Comparison of ENCODE assay signal across 18 cellular contexts in genomic region chr6:123418101-123418500, GRCh38.
"Had no signal": no experiment of that assay in that cellular context is flagged by ENCODE, and none has a peak within 500 bp of the region (broad histone marks: within the 10 kb centered on the region; RNA-seq: fewer than 3 reads in every experiment).

No MANE protein-coding gene starts in this region.

- ATAC-seq: activated CD8-positive, alpha-beta T cell treated with anti-CD3 and anti-CD28 coated beads, Interleukin-2, amount 10 ng/mL, durations not matched to agents 7 days and 5 days; body of pancreas; naive thymus-derived CD8-positive, alpha-beta T cell; sciatic nerve; stimulated activated memory B cell treated with anti-CD40 and anti-IgM and Interleukin-4, amounts not matched to agents 10 μg/mL and 1 μg/mL and 100 μg/mL, for 72 hours; upper lobe of right lung had no signal

- H3K4me3 ChIP-seq: body of pancreas, colonic mucosa, heart left ventricle, ovary, testis, upper lobe of right lung had no signal

- H3K36me3 ChIP-seq: colonic mucosa, heart left ventricle, ovary, upper lobe of right lung had no signal

- H3K4me1 ChIP-seq: body of pancreas, colonic mucosa, upper lobe of right lung had no signal

- H3K9me3 ChIP-seq: body of pancreas, colonic mucosa, heart left ventricle, ovary, testis, upper lobe of right lung had no signal

- H3K27me3 ChIP-seq: body of pancreas, colonic mucosa, heart left ventricle, ovary, testis, upper lobe of right lung had no signal

- H3K27ac ChIP-seq: body of pancreas, colonic mucosa, ovary, testis, upper lobe of right lung had no signal

- DNase-seq: activated CD4-positive, alpha-beta T cell treated with anti-CD3 and anti-CD28 coated beads, Interleukin-2, amount 10 ng/mL, durations not matched to agents 24 days and 14 days; activated CD4-positive, CD25-positive, alpha-beta regulatory T cell; activated CD8-positive, alpha-beta T cell treated with anti-CD3 and anti-CD28 coated beads, Interleukin-2, amount 10 ng/mL, durations not matched to agents 7 days and 5 days; activated naive CD4-positive, alpha-beta T cell treated with anti-CD3 and anti-CD28 coated beads for 36 hours; activated T-cell treated with anti-CD3 and anti-CD28 coated beads, Interleukin-2, amount 50 U/mL, for 24 hours; body of pancreas; central memory CD4-positive, alpha-beta T cell; colonic mucosa; heart left ventricle; mesenchymal stem cell; naive thymus-derived CD8-positive, alpha-beta T cell; ovary; stimulated activated CD4-positive, alpha-beta T cell treated with anti-CD3 and anti-CD28 coated beads, Interleukin-4, amount 100 ng/mL, for 4 hours; T1000; testis; upper lobe of right lung had no signal
